ENCODE assay signal across 23 cellular contexts in the genomic region with DNA sequence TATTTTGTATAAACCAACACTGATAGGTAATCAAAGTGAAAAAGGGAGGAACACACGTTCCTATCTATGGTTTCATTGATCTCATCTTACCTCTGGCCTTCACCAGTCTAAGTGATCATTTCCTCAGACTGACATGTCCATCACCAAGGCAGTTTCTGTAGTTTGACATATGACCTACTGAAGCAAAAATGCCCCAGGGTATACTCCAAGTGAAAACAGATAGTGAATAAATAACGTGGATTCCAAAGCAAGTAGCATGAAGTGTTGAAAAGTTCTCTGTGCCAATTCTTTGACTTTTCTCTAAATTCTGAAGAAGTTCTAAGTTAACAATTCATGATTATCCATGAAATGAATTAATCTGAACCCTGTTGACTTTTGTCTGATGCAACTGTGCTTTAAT.
A peak's percentile ranks its signal among the peaks of the same experiment; 100 is the strongest.
DNase-seq lines count a peak whose midpoint lies in the region; TF ChIP-seq lines count a peak whose summit lies in the region.
"Had no signal": no experiment of that assay in that cellular context is flagged by ENCODE, and none has a peak within 500 bp of the region (broad histone marks: within the 10 kb centered on the region; RNA-seq: fewer than 3 reads in every experiment).

No MANE protein-coding gene starts in this region.

- H3K4me3 ChIP-seq in epithelial cell of proximal tubule (ENCODE audit: low read depth, low read length): no peak overlapping the region
- H3K4me3 ChIP-seq: BLaER1, GM12878 had no signal

- DNase-seq in epithelial cell of proximal tubule (ENCODE audit: low read depth): peak; percentile 56
- DNase-seq in kidney tubule cell (ENCODE audit: low spot score): peak; percentile 60
- DNase-seq in renal cortical epithelial cell (ENCODE audit: low read depth): peak; percentile 70
- DNase-seq in stimulated activated CD4-positive, alpha-beta T cell treated with anti-CD3 and anti-CD28 coated beads, Interleukin-1b, Interleukin-23, amount 100 ng/mL, for 48 hours: no peak
- no peak for DNase-seq in activated CD4-positive, alpha-beta T cell treated with anti-CD3 and anti-CD28 coated beads for 1 hour
- no peak for DNase-seq in KBM-7
- DNase-seq: 8988T; ACHN; BE2C; C1 segment of cervical spinal cord; CD4-positive, alpha-beta memory T cell; CD4-positive, CD25-positive, alpha-beta regulatory T cell; CD8-positive, alpha-beta memory T cell; COR-L47; DMS 273 treated with DMSO at 0.1 percent for 48 hours; DMS153; DMS53; DMS79; DND-41; EL; GDM1 had no signal

- no peak for TF ChIP-seq CTCF in epithelial cell of proximal tubule (conservative IDR thresholded peaks at IDR 0.05; ENCODE audit: low read depth, low read length)

- in situ Hi-C loops in KBM-7 (cut with MboI; ENCODE audit: low pct_unique_long_range_greater_than_20kb, low sequenced_read_pairs): no loop called here

Comparison
In these comparisons a context has a peak if more than half of its experiments do, and no peak if none do; other contexts are left out.
1. DNase-seq: peak in epithelial cell of proximal tubule (single experiment), kidney tubule cell (single experiment) and renal cortical epithelial cell (single experiment); none in stimulated activated CD4-positive, alpha-beta T cell treated with anti-CD3 and anti-CD28 coated beads, Interleukin-1b, Interleukin-23, amount 100 ng/mL, for 48 hours (single experiment), activated CD4-positive, alpha-beta T cell treated with anti-CD3 and anti-CD28 coated beads for 1 hour (single experiment) and KBM-7 (single experiment).